In genomic region chr4:42642136-42642797, GRCh38 we compare ENCODE assay signal across 13 cellular contexts. TPM values are rescaled to one million over a fixed set of nuclear protein-coding genes. Genes with fewer than 3 reads are reported as not detected.
DNase-seq lines count a peak whose midpoint lies in the region; ATAC-seq lines count a peak whose summit lies in the region.
"Had no signal": no experiment of that assay in that cellular context is flagged by ENCODE, and none has a peak within 500 bp of the region (broad histone marks: within the 10 kb centered on the region; RNA-seq: fewer than 3 reads in every experiment).

No MANE protein-coding gene starts in this region.

- H2AFZ ChIP-seq in Karpas-422 (ENCODE audit: low read length) = no peak overlapping the region

- peak overlapping the region; percentile 46 for H3K27ac Mint-ChIP-seq in central memory CD8-positive, alpha-beta T cell (ENCODE audit: low read depth)
- peak overlapping the region; percentile 68 for H3K27ac Mint-ChIP-seq in stimulated activated naive CD8-positive, alpha-beta T cell treated with anti-CD3 and anti-CD28 coated beads, Interleukin-15, Interleukin-2, amounts not matched to agents 100 ng/mL and 50 ng/mL, for 24 hours

- no peak overlapping the region for H3K9ac ChIP-seq in Karpas-422 (ENCODE audit: low read length)

- H3K4me2 ChIP-seq in Karpas-422 (ENCODE audit: low read depth, low read length, poor library complexity, severe bottlenecking) = peak overlapping the region; percentile 2

- H3K36me3 Mint-ChIP-seq in activated T-cell treated with anti-CD3 and anti-CD28 coated beads, Interleukin-2, amount 50 U/mL, for 4 hours (ENCODE audit: insufficient read depth) = peaks cover 2% of the 10 kb centered on the region
- peaks cover 16% of the 10 kb centered on the region for H3K36me3 Mint-ChIP-seq in central memory CD8-positive, alpha-beta T cell (ENCODE audit: insufficient read depth)
- peaks cover 13% of the 10 kb centered on the region for H3K36me3 Mint-ChIP-seq in stimulated activated naive CD8-positive, alpha-beta T cell treated with anti-CD3 and anti-CD28 coated beads, Interleukin-15, Interleukin-2, amounts not matched to agents 100 ng/mL and 50 ng/mL, for 24 hours (ENCODE audit: low read depth)
- H3K36me3 Mint-ChIP-seq: brain had no signal

- H3K36me3 ChIP-seq in Karpas-422 (ENCODE audit: insufficient read depth, low read length) = no peaks in the 10 kb centered on the region
- H3K36me3 ChIP-seq: prostate gland, tibial artery had no signal

- H3K79me2 ChIP-seq in Karpas-422 (ENCODE audit: low read length) = peaks cover 100% of the 10 kb centered on the region

- H4K20me1 ChIP-seq in Karpas-422 (ENCODE audit: insufficient read depth, low read depth, low read length) = peaks cover 9% of the 10 kb centered on the region; the same call in 1 of the 2 replicates

- peak overlapping the region; percentile 80; the same call in 1 of the 2 replicates for H3K27ac ChIP-seq in Karpas-422 (ENCODE audit: low read length)
- H3K27ac ChIP-seq: prostate gland, tibial artery had no signal

- no peaks in the 10 kb centered on the region for H3K27me3 ChIP-seq in Karpas-422 (ENCODE audit: low read length)
- H3K27me3 ChIP-seq: tibial artery had no signal

- DNase-seq in activated T-cell treated with anti-CD3 and anti-CD28 coated beads, Interleukin-2, amount 50 U/mL, for 4 hours = no peak
- DNase-seq in activated T-cell treated with anti-CD3 and anti-CD28 coated beads for 4 hours (no peak), Karpas-422 (no peak), GOT3 (lab: John Stamatoyannopoulos, UW) (no peak), NCI-H1105 treated with DMSO at 0.1 percent for 48 hours (lab: John Stamatoyannopoulos, UW) (no peak)
- no peak for DNase-seq in central memory CD8-positive, alpha-beta T cell (ENCODE audit: low spot score in 2 of 2)
- DNase-seq: mammary epithelial cell, NCI-H1436, tibial artery had no signal

- peak; percentile 60 to 61 for ATAC-seq in activated T-cell treated with anti-CD3 and anti-CD28 coated beads, Interleukin-2, amount 50 U/mL, for 4 hours
- ATAC-seq in central memory CD8-positive, alpha-beta T cell (replicated peaks; ENCODE audit: extremely low read depth, poor library complexity, severe bottlenecking) = no peak
- ATAC-seq in GM19452 (IDR thresholded peaks at IDR 0.05; ENCODE audit: unreplicated experiment) = no peak

- no peaks in the 10 kb centered on the region for H3K27me3 Mint-ChIP-seq in activated T-cell treated with anti-CD3 and anti-CD28 coated beads, Interleukin-2, amount 50 U/mL, for 4 hours (ENCODE audit: low read depth)
- H3K27me3 Mint-ChIP-seq in central memory CD8-positive, alpha-beta T cell = no peaks in the 10 kb centered on the region
- H3K27me3 Mint-ChIP-seq in stimulated activated naive CD8-positive, alpha-beta T cell treated with anti-CD3 and anti-CD28 coated beads, Interleukin-15, Interleukin-2, amounts not matched to agents 100 ng/mL and 50 ng/mL, for 24 hours = no peaks in the 10 kb centered on the region
- H3K27me3 Mint-ChIP-seq: brain had no signal

- peaks cover 100% of the 10 kb centered on the region for H3K4me1 ChIP-seq in Karpas-422 (ENCODE audit: low read length)
- H3K4me1 ChIP-seq: prostate gland, tibial artery had no signal

- H3K4me3 ChIP-seq in Karpas-422 (ENCODE audit: low read length) = no peak overlapping the region
- H3K4me3 ChIP-seq: prostate gland, tibial artery had no signal

- H3K4me1 Mint-ChIP-seq in activated T-cell treated with anti-CD3 and anti-CD28 coated beads, Interleukin-2, amount 50 U/mL, for 4 hours (ENCODE audit: low read depth) = peaks cover 87% of the 10 kb centered on the region
- peaks cover 84% of the 10 kb centered on the region for H3K4me1 Mint-ChIP-seq in central memory CD8-positive, alpha-beta T cell
- H3K4me1 Mint-ChIP-seq in stimulated activated naive CD8-positive, alpha-beta T cell treated with anti-CD3 and anti-CD28 coated beads, Interleukin-15, Interleukin-2, amounts not matched to agents 100 ng/mL and 50 ng/mL, for 24 hours (ENCODE audit: low read depth) = peaks cover 92% of the 10 kb centered on the region

- no peaks in the 10 kb centered on the region for H3K9me3 ChIP-seq in Karpas-422 (ENCODE audit: low read length)
- H3K9me3 ChIP-seq: prostate gland, tibial artery had no signal

- no peaks in the 10 kb centered on the region for H3K9me3 Mint-ChIP-seq in activated T-cell treated with anti-CD3 and anti-CD28 coated beads, Interleukin-2, amount 50 U/mL, for 4 hours
- no peaks in the 10 kb centered on the region for H3K9me3 Mint-ChIP-seq in central memory CD8-positive, alpha-beta T cell
- no peaks in the 10 kb centered on the region for H3K9me3 Mint-ChIP-seq in stimulated activated naive CD8-positive, alpha-beta T cell treated with anti-CD3 and anti-CD28 coated beads, Interleukin-15, Interleukin-2, amounts not matched to agents 100 ng/mL and 50 ng/mL, for 24 hours
- H3K9me3 Mint-ChIP-seq: brain had no signal

- H3K9me2 ChIP-seq in Karpas-422 (replicated peaks; ENCODE audit: insufficient read depth, low read length) = no peaks in the 10 kb centered on the region

- H3K4me3 Mint-ChIP-seq in activated T-cell treated with anti-CD3 and anti-CD28 coated beads, Interleukin-2, amount 50 U/mL, for 4 hours = no peak overlapping the region
- peak overlapping the region; percentile 53 for H3K4me3 Mint-ChIP-seq in central memory CD8-positive, alpha-beta T cell
- H3K4me3 Mint-ChIP-seq in stimulated activated naive CD8-positive, alpha-beta T cell treated with anti-CD3 and anti-CD28 coated beads, Interleukin-15, Interleukin-2, amounts not matched to agents 100 ng/mL and 50 ng/mL, for 24 hours = peak overlapping the region; percentile 35
- H3K4me3 Mint-ChIP-seq: brain had no signal

RNA-seq across cellular contexts. Expression of gene ATP8A1, which starts 14.6 kb away (rescaled TPM):
- total RNA-seq in activated T-cell treated with anti-CD3 and anti-CD28 coated beads, Interleukin-2, amount 50 U/mL, for 4 hours = 10 to 100 TPM in 2 of 3 donors, 1 to 10 TPM in 1; 8.1 to 14.8 (median 11.4) TPM
- total RNA-seq in Karpas-422 (2014; rRNA removed; shearing (Covaris generic); ENCODE audit: low replicate concordance) = 41.7 and 67.2 TPM in 2 replicates

Comparison
In these comparisons a context has a peak if more than half of its experiments do, and no peak if none do; other contexts are left out.
1. ATAC-seq: peak in activated T-cell treated with anti-CD3 and anti-CD28 coated beads, Interleukin-2, amount 50 U/mL, for 4 hours (2 of 2); none in central memory CD8-positive, alpha-beta T cell (single experiment) and GM19452 (single experiment).